ENCODE assay signal across 1 cellular context in the genomic region with DNA sequence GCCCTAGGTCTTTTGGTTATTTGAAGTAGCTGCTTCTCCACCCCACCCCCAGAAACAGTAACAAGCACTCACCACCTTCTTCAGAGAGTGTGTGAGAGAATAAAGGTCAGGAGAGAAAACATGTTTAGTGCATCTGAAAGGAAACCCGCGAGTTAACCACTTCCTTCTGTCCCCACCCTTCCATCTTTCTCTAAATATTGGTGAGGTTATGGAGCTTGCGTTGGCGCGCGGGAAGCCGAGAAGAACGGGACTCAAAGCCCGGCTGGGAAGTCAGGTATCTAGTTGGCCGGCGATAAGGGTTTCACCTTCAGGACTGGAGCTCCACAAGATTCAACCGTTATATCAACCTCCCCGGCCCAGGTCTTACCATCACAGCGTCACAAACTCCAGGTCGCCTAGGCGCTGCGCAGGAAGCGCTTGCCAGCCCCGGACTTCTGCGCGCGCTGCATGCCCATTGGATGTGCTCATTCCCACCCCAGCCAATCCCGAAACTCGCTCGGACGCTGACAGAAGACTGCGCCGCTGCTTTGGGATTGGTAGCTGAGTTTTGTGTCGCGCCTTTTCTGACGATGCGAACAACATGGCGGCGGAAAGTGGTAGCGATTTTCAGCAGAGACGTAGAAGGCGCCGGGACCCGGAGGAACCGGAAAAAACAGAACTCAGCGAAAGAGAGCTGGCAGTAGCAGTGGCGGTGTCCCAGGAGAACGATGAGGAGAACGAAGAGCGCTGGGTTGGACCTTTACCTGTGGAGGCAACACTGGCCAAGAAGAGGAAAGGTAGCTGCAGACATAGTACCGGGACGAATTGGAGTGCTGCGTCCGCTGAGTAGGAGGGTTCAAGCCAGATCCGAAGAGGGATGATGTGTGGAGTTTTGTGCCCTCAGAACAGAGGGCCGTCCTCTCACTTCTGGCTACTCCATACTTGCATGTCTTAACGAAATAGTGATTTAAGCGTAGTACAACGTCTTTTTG.
TF ChIP-seq lines count a peak whose summit lies in the region.

A gene with protein sequence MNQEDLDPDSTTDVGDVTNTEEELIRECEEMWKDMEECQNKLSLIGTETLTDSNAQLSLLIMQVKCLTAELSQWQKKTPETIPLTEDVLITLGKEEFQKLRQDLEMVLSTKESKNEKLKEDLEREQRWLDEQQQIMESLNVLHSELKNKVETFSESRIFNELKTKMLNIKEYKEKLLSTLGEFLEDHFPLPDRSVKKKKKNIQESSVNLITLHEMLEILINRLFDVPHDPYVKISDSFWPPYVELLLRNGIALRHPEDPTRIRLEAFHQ (minus strand): TSS at position 438 of the 971 bp plus-strand sequence. CDS start 8,261 bp downstream, outside the sequence.
A gene (plus strand): TSS at position 566 of the 971 bp plus-strand sequence. CDS start 15 bp downstream, at position 581.

TF ChIP-seq in HepG2, 621 proteins besides CTCF, POLR2A, EP300 and RAD21 (continued from another document and continues in another):
- TF ChIP-seq, protein P1, sequence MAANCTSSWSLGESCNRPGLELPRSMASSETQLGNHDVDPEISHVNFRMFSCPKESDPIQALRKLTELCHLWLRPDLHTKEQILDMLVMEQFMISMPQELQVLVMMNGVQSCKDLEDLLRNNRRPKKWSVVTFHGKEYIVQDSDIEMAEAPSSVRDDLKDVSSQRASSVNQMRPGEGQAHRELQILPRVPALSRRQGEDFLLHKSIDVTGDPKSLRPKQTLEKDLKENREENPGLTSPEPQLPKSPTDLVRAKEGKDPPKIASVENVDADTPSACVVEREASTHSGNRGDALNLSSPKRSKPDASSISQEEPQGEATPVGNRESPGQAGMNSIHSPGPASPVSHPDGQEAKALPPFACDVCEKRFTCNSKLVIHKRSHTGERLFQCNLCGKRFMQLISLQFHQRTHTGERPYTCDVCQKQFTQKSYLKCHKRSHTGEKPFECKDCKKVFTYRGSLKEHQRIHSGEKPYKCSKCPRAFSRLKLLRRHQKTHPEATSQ (CRISPR knock-in tag; IDR thresholded peaks at IDR 0.05; ENCODE audit: borderline replicate concordance) = peak; percentile 84; the same call in 1 of the 2 replicates
- TF ChIP-seq ZNF180 (CRISPR knock-in tag; IDR thresholded peaks at IDR 0.05; ENCODE audit: borderline replicate concordance, low read depth) = no peak
- TF ChIP-seq SAP130 (CRISPR knock-in tag; IDR thresholded peaks at IDR 0.05; ENCODE audit: low read depth) = peak; percentile 98
- no peak for TF ChIP-seq AHR (CRISPR knock-in tag; IDR thresholded peaks at IDR 0.05)
- peak; percentile 80; the same call in 1 of the 2 replicates for TF ChIP-seq IRF2 (CRISPR knock-in tag; IDR thresholded peaks at IDR 0.05)
- no peak for TF ChIP-seq ZNF383 (CRISPR knock-in tag; IDR thresholded peaks at IDR 0.05; ENCODE audit: borderline replicate concordance)
- no peak for TF ChIP-seq ZNF33A (CRISPR knock-in tag; IDR thresholded peaks at IDR 0.05; ENCODE audit: borderline replicate concordance)
- TF ChIP-seq, protein P2, sequence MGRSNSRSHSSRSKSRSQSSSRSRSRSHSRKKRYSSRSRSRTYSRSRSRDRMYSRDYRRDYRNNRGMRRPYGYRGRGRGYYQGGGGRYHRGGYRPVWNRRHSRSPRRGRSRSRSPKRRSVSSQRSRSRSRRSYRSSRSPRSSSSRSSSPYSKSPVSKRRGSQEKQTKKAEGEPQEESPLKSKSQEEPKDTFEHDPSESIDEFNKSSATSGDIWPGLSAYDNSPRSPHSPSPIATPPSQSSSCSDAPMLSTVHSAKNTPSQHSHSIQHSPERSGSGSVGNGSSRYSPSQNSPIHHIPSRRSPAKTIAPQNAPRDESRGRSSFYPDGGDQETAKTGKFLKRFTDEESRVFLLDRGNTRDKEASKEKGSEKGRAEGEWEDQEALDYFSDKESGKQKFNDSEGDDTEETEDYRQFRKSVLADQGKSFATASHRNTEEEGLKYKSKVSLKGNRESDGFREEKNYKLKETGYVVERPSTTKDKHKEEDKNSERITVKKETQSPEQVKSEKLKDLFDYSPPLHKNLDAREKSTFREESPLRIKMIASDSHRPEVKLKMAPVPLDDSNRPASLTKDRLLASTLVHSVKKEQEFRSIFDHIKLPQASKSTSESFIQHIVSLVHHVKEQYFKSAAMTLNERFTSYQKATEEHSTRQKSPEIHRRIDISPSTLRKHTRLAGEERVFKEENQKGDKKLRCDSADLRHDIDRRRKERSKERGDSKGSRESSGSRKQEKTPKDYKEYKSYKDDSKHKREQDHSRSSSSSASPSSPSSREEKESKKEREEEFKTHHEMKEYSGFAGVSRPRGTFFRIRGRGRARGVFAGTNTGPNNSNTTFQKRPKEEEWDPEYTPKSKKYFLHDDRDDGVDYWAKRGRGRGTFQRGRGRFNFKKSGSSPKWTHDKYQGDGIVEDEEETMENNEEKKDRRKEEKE (IDR thresholded peaks at IDR 0.05) = no peak
- TF ChIP-seq MEIS2 (CRISPR knock-in tag; IDR thresholded peaks at IDR 0.05) = peak; percentile 59; the same call in 1 of the 2 replicates
- TF ChIP-seq PHB2 (IDR thresholded peaks at IDR 0.05; ENCODE audit: partially characterized antibody) = no peak
- TF ChIP-seq DMAP1 (CRISPR knock-in tag; IDR thresholded peaks at IDR 0.05) = no peak; the same call in 1 of the 2 replicates
- TF ChIP-seq, protein P3, sequence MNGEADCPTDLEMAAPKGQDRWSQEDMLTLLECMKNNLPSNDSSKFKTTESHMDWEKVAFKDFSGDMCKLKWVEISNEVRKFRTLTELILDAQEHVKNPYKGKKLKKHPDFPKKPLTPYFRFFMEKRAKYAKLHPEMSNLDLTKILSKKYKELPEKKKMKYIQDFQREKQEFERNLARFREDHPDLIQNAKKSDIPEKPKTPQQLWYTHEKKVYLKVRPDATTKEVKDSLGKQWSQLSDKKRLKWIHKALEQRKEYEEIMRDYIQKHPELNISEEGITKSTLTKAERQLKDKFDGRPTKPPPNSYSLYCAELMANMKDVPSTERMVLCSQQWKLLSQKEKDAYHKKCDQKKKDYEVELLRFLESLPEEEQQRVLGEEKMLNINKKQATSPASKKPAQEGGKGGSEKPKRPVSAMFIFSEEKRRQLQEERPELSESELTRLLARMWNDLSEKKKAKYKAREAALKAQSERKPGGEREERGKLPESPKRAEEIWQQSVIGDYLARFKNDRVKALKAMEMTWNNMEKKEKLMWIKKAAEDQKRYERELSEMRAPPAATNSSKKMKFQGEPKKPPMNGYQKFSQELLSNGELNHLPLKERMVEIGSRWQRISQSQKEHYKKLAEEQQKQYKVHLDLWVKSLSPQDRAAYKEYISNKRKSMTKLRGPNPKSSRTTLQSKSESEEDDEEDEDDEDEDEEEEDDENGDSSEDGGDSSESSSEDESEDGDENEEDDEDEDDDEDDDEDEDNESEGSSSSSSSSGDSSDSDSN (CRISPR knock-in tag; IDR thresholded peaks at IDR 0.05) = peak; percentile 51; the same call in 1 of the 2 replicates
- TF ChIP-seq ZNF44 (CRISPR knock-in tag; IDR thresholded peaks at IDR 0.05) = no peak
- TF ChIP-seq TMF1 (CRISPR knock-in tag; IDR thresholded peaks at IDR 0.05; ENCODE audit: low read depth) = peak; percentile 55; the same call in 1 of the 2 replicates
- TF ChIP-seq STAG1 (CRISPR knock-in tag; IDR thresholded peaks at IDR 0.05) = 0 out of 2 replicates have a peak, but pooled peaks have one; percentile 11
- TF ChIP-seq KDM6A (CRISPR knock-in tag; IDR thresholded peaks at IDR 0.05; ENCODE audit: low read depth) = no peak
- TF ChIP-seq NR2F1 (CRISPR knock-in tag; IDR thresholded peaks at IDR 0.05) = no peak
- peak; percentile 49; the same call in 1 of the 2 replicates for TF ChIP-seq TARDBP (CRISPR knock-in tag; IDR thresholded peaks at IDR 0.05)
- no peak for TF ChIP-seq MED8 (CRISPR knock-in tag; IDR thresholded peaks at IDR 0.05; ENCODE audit: insufficient replicate concordance)
- 0 out of 2 replicates have a peak, but pooled peaks have one; percentile 34 for TF ChIP-seq ZNF225 (CRISPR knock-in tag; IDR thresholded peaks at IDR 0.05)
- 0 out of 2 replicates have a peak, but pooled peaks have one; percentile 47 for TF ChIP-seq PRMT3 (CRISPR knock-in tag; IDR thresholded peaks at IDR 0.05; ENCODE audit: borderline replicate concordance, low read depth)
- TF ChIP-seq, protein P4, sequence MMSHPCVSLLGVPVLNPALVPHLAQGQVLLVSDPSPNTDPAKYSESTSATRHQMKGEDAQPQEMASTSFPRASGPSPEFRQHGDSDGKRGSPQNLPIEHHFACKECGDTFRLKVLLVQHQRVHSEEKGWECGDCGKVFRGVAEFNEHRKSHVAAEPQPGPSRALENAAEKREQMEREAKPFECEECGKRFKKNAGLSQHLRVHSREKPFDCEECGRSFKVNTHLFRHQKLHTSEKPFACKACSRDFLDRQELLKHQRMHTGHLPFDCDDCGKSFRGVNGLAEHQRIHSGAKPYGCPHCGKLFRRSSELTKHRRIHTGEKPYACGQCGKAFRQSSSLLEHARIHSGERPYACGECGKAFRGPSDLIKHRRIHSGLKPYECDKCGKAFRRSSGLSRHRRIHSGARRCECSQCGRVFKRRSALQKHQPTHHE (CRISPR knock-in tag; IDR thresholded peaks at IDR 0.05; ENCODE audit: borderline replicate concordance) = no peak
- TF ChIP-seq ZNF484 (CRISPR knock-in tag; IDR thresholded peaks at IDR 0.05; ENCODE audit: borderline replicate concordance, low read depth) = no peak
- TF ChIP-seq SP2 (CRISPR knock-in tag; IDR thresholded peaks at IDR 0.05) = peak; percentile 69
- TF ChIP-seq FOXK2 (IDR thresholded peaks at IDR 0.05) = peak; percentile 86
- peak in 1 of 2 experiments; percentile 89; a peak in 2 of 4 replicates for TF ChIP-seq KLF16 (CRISPR knock-in tag; IDR thresholded peaks at IDR 0.05)
- no peak for TF ChIP-seq ZNF256 (CRISPR knock-in tag; conservative IDR thresholded peaks at IDR 0.05)
- no peak for TF ChIP-seq SETDB1 (CRISPR knock-in tag; IDR thresholded peaks at IDR 0.05; ENCODE audit: borderline replicate concordance)
- no peak for TF ChIP-seq MAZ (IDR thresholded peaks at IDR 0.05; ENCODE audit: borderline replicate concordance, low read depth, low read length)
- peak; percentile 43; the same call in 1 of the 2 replicates for TF ChIP-seq MAZ (CRISPR knock-in tag; IDR thresholded peaks at IDR 0.05; ENCODE audit: low read depth)
- TF ChIP-seq REL (CRISPR knock-in tag; conservative IDR thresholded peaks at IDR 0.05) = no peak
- peak; percentile 86; the same call in 1 of the 2 replicates for TF ChIP-seq ATF7-NPFF (CRISPR knock-in tag; IDR thresholded peaks at IDR 0.05; ENCODE audit: low read depth)
- TF ChIP-seq RXRA (CRISPR knock-in tag; IDR thresholded peaks at IDR 0.05) = peak; percentile 33; the same call in 1 of the 2 replicates
- TF ChIP-seq, protein P5, sequence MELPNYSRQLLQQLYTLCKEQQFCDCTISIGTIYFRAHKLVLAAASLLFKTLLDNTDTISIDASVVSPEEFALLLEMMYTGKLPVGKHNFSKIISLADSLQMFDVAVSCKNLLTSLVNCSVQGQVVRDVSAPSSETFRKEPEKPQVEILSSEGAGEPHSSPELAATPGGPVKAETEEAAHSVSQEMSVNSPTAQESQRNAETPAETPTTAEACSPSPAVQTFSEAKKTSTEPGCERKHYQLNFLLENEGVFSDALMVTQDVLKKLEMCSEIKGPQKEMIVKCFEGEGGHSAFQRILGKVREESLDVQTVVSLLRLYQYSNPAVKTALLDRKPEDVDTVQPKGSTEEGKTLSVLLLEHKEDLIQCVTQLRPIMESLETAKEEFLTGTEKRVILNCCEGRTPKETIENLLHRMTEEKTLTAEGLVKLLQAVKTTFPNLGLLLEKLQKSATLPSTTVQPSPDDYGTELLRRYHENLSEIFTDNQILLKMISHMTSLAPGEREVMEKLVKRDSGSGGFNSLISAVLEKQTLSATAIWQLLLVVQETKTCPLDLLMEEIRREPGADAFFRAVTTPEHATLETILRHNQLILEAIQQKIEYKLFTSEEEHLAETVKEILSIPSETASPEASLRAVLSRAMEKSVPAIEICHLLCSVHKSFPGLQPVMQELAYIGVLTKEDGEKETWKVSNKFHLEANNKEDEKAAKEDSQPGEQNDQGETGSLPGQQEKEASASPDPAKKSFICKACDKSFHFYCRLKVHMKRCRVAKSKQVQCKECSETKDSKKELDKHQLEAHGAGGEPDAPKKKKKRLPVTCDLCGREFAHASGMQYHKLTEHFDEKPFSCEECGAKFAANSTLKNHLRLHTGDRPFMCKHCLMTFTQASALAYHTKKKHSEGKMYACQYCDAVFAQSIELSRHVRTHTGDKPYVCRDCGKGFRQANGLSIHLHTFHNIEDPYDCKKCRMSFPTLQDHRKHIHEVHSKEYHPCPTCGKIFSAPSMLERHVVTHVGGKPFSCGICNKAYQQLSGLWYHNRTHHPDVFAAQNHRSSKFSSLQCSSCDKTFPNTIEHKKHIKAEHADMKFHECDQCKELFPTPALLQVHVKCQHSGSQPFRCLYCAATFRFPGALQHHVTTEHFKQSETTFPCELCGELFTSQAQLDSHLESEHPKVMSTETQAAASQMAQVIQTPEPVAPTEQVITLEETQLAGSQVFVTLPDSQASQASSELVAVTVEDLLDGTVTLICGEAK (IDR thresholded peaks at IDR 0.05) = no peak
- TF ChIP-seq, protein P5 (CRISPR knock-in tag; IDR thresholded peaks at IDR 0.05) = no peak
- TF ChIP-seq, protein P6, sequence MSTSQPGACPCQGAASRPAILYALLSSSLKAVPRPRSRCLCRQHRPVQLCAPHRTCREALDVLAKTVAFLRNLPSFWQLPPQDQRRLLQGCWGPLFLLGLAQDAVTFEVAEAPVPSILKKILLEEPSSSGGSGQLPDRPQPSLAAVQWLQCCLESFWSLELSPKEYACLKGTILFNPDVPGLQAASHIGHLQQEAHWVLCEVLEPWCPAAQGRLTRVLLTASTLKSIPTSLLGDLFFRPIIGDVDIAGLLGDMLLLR (CRISPR knock-in tag; IDR thresholded peaks at IDR 0.05) = no peak
- TF ChIP-seq ATF1 (CRISPR knock-in tag; IDR thresholded peaks at IDR 0.05) = peak; percentile 99
- peak; percentile 59; the same call in 1 of the 2 replicates for TF ChIP-seq ZNF263 (CRISPR knock-in tag; IDR thresholded peaks at IDR 0.05)
- TF ChIP-seq TAF15 (IDR thresholded peaks at IDR 0.05; ENCODE audit: low read depth, low read length, poor library complexity, severe bottlenecking) = no peak
